In genomic region chr20:50111120-50111828, GRCh38 we compare ENCODE assay signal across 8 cellular contexts. TPM values are rescaled to one million over a fixed set of nuclear protein-coding genes. Genes with fewer than 3 reads are reported as not detected.
DNase-seq lines count a peak whose midpoint lies in the region; ATAC-seq, FAIRE-seq and TF ChIP-seq lines count a peak whose summit lies in the region.

No MANE protein-coding gene starts in this region.

- no peak for FAIRE-seq in A549 (lab: Jason Lieb, UNC)

- H3K9me1 ChIP-seq in IMR-90 (ENCODE audit: insufficient read depth, low read length): peaks cover 31% of the 10 kb centered on the region

- no peak overlapping the region for H3K18ac ChIP-seq in IMR-90 (ENCODE audit: low read depth, low read length)

- H4K8ac ChIP-seq in IMR-90 (ENCODE audit: low read depth in 2 of 2, low read length in 2 of 2): peak overlapping the region in 1 of 2 experiments; percentile 27; a peak in 1 of 4 replicates

- peak overlapping the region; percentile 96 for H3K9ac ChIP-seq in IMR-90 (ENCODE audit: low read depth, low read length)

- TF ChIP-seq POLR2A in A549 (IDR thresholded peaks at IDR 0.05; ENCODE audit: low read length) (no peak), IMR-90 (IDR thresholded peaks at IDR 0.05; ENCODE audit: low read depth, low read length) (peak; percentile 73; the same call in 1 of the 2 replicates)

- no TSS peak for BruUV-seq in IMR-90 (replicated peaks; lab: Mats Ljungman, UMichigan)

- H3K27ac Mint-ChIP-seq in activated naive CD4-positive, alpha-beta T cell treated with anti-CD3 and anti-CD28 coated beads, Interleukin-2, amount 10 ng/mL, durations not matched to agents 7 days and 5 days: peak overlapping the region; percentile 89

- DNase-seq in A549 (ENCODE audit: low read depth in 1 of 2, low spot score in 1 of 2) (no peak), IMR-90 (peak; percentile 73), iris pigment epithelial cell (ENCODE audit: low read depth) (peak; percentile 77), NCI-H1436 treated with DMSO at 0.1 percent for 48 hours (lab: John Stamatoyannopoulos, UW) (no peak), NCI-H1092 (lab: John Stamatoyannopoulos, UW) (no peak)
- no peak for DNase-seq in activated naive CD4-positive, alpha-beta T cell treated with anti-CD3 and anti-CD28 coated beads, Interleukin-2, amount 10 ng/mL, durations not matched to agents 7 days and 5 days
- DNase-seq in stimulated activated CD8-positive, alpha-beta memory T cell treated with anti-CD3 and anti-CD28 coated beads, Interleukin-15, amount 100 ng/mL, for 4 hours (ENCODE audit: low read depth in 2 of 2): peak; percentile 9 to 38

- H3K36me3 Mint-ChIP-seq in activated naive CD4-positive, alpha-beta T cell treated with anti-CD3 and anti-CD28 coated beads, Interleukin-2, amount 10 ng/mL, durations not matched to agents 7 days and 5 days: peaks cover 30% of the 10 kb centered on the region

- no peaks in the 10 kb centered on the region for H3K9me3 Mint-ChIP-seq in activated naive CD4-positive, alpha-beta T cell treated with anti-CD3 and anti-CD28 coated beads, Interleukin-2, amount 10 ng/mL, durations not matched to agents 7 days and 5 days

- H3K79me1 ChIP-seq in IMR-90 (ENCODE audit: low read depth in 1 of 2, low read length in 2 of 2): peaks cover 23 to 80% of the 10 kb centered on the region in 2 experiments

- ATAC-seq in A549 (no peak), IMR-90 (ENCODE audit: low read depth) (peak; percentile 27), GM21447 (IDR thresholded peaks at IDR 0.05; ENCODE audit: unreplicated experiment) (no peak)

- peak overlapping the region; percentile 21 for H2AK9ac ChIP-seq in IMR-90 (replicated peaks; ENCODE audit: low read depth, low read length, poor library complexity)

- no peak for TF ChIP-seq EP300 in A549 (IDR thresholded peaks at IDR 0.05)

- H3K23ac ChIP-seq in IMR-90 (ENCODE audit: low read depth, low read length): peak overlapping the region; percentile 96; the same call in 1 of the 2 replicates

- H3K4me1 ChIP-seq in A549 (peaks cover 62% of the 10 kb centered on the region), IMR-90 (ENCODE audit: control insufficient read depth, insufficient read depth, low read length) (peaks cover 39% of the 10 kb centered on the region)

- no peak overlapping the region for H2AFZ ChIP-seq in IMR-90 (replicated peaks; ENCODE audit: low read length, poor library complexity)

- peak overlapping the region; percentile 89 for H3K4me3 Mint-ChIP-seq in activated naive CD4-positive, alpha-beta T cell treated with anti-CD3 and anti-CD28 coated beads, Interleukin-2, amount 10 ng/mL, durations not matched to agents 7 days and 5 days

- H2BK20ac ChIP-seq in IMR-90 (ENCODE audit: low read depth, low read length): no peak overlapping the region

- H2BK120ac ChIP-seq in IMR-90 (ENCODE audit: low read depth, low read length): no peak overlapping the region

- dilution Hi-C loops in IMR-90 (cut with HindIII; ENCODE audit: low sequenced_read_pairs, unreplicated experiment): no loop called here

- H3K14ac ChIP-seq in IMR-90 (replicated peaks; ENCODE audit: low read depth, low read length): peak overlapping the region; percentile 97

- peak overlapping the region; percentile 84; the same call in 1 of the 2 replicates for H4K91ac ChIP-seq in IMR-90 (ENCODE audit: insufficient read depth, low read depth, low read length)

- no peaks in the 10 kb centered on the region for H3K27me3 Mint-ChIP-seq in activated naive CD4-positive, alpha-beta T cell treated with anti-CD3 and anti-CD28 coated beads, Interleukin-2, amount 10 ng/mL, durations not matched to agents 7 days and 5 days

- H3K56ac ChIP-seq in IMR-90 (ENCODE audit: extremely low read depth, insufficient read depth, low read length): no peak overlapping the region; the same call in 1 of the 2 replicates

- peak overlapping the region; percentile 62 for H3K4ac ChIP-seq in IMR-90 (ENCODE audit: low read depth, low read length)

- peak overlapping the region; percentile 97 for H3K4me2 ChIP-seq in A549
- peak overlapping the region; percentile 95 for H3K4me2 ChIP-seq in IMR-90 (ENCODE audit: low read depth, low read length)

- H2BK15ac ChIP-seq in IMR-90 (ENCODE audit: low read depth, low read length): no peak overlapping the region

- H2BK5ac ChIP-seq in IMR-90 (ENCODE audit: low read depth, low read length, poor library complexity, severe bottlenecking): peak overlapping the region; percentile 85

- peak overlapping the region; percentile 4; the same call in 1 of the 2 replicates for H4K5ac ChIP-seq in IMR-90 (ENCODE audit: low read depth, low read length)

- WGBS in A549 (ENCODE audit: missing lambda C conversion rate): 34% methylated on average over 10 of the region's 10 CpGs
- WGBS in IMR-90 (ENCODE audit: extremely low coverage in 2 of 2, insufficient read length in 1 of 2), 2 experiments: 53% methylated on average over 4 of the region's 10 CpGs; no CpG with 5 or more reads in 1 of the 2 experiments

- peaks cover 5% of the 10 kb centered on the region for H3K36me3 ChIP-seq in IMR-90 (ENCODE audit: control insufficient read depth, insufficient read depth, low read length)

- H3K27ac ChIP-seq in A549: peak overlapping the region; percentile 93 to 94
- H3K27ac ChIP-seq in IMR-90 (ENCODE audit: insufficient read depth, low read length): peak overlapping the region; percentile 94

- in situ Hi-C loops in IMR-90 (cut with MboI; ENCODE audit: low sequenced_read_pairs): no loop called here

- H3K9me3 ChIP-seq in A549: no peaks in the 10 kb centered on the region
- no peaks in the 10 kb centered on the region for H3K9me3 ChIP-seq in IMR-90 (ENCODE audit: control insufficient read depth, insufficient read depth, low read length)

- H3K4me3 ChIP-seq in A549: peak overlapping the region; percentile 76
- H3K4me3 ChIP-seq in IMR-90 (ENCODE audit: insufficient read depth, low read depth, low read length): peak overlapping the region; percentile 73

- CTCF ChIA-PET in A549 (lab: Yijun Ruan, JAX) (interaction anchor here (0.9 to 31.2 kb wide), 12 partner anchors 8 to 515 kb away, joined by 3 to 1085 read pairs (median 4); partner anchors contain the start of genes CEBPB and PEDS1), IMR-90 (lab: Yijun Ruan, JAX) (interaction anchor here (1.1 to 1.6 kb wide), 2 partner anchors 13 to 23 kb away, joined by 3 to 4 read pairs; no protein-coding TSS in a partner anchor)
- CTCF ChIA-PET in activated naive CD4-positive, alpha-beta T cell treated with anti-CD3 and anti-CD28 coated beads, Interleukin-2, amount 10 ng/mL, durations not matched to agents 7 days and 5 days (lab: Charles Lee): interaction anchor here (1.1 to 1.8 kb wide), 3 partner anchors 9 to 59 kb away, joined by 3 to 6 read pairs (median 4); no protein-coding TSS in a partner anchor

- H2AK5ac ChIP-seq in IMR-90 (ENCODE audit: low read depth, low read length): peak overlapping the region; percentile 63

- peaks cover 62% of the 10 kb centered on the region for H4K20me1 ChIP-seq in IMR-90 (ENCODE audit: insufficient read depth, low read length)

- POLR2A ChIA-PET in A549 (lab: Yijun Ruan, JAX) (no interaction called here), IMR-90 (lab: Charles Lee; ENCODE audit: unreplicated experiment) (no interaction called here)

- intact Hi-C loops in IMR-90 (cut with micrococcal nuclease): no loop called here

- no peaks in the 10 kb centered on the region for H3K27me3 ChIP-seq in IMR-90 (ENCODE audit: control insufficient read depth, insufficient read depth, low read length)

- peaks cover 79% of the 10 kb centered on the region for H3K4me1 Mint-ChIP-seq in activated naive CD4-positive, alpha-beta T cell treated with anti-CD3 and anti-CD28 coated beads, Interleukin-2, amount 10 ng/mL, durations not matched to agents 7 days and 5 days

- TF ChIP-seq RAD21 in A549 (conservative IDR thresholded peaks at IDR 0.05 in 1 of 2, IDR thresholded peaks at IDR 0.05 in 1 of 2): no peak
- TF ChIP-seq RAD21 in IMR-90 (IDR thresholded peaks at IDR 0.05; ENCODE audit: low read length): no peak

- TF ChIP-seq CTCF in A549 (IDR thresholded peaks at IDR 0.05) (no peak), IMR-90 (conservative IDR thresholded peaks at IDR 0.05; ENCODE audit: low read depth, low read length) (no peak)

TF ChIP-seq in A549, 52 proteins besides CTCF, POLR2A, EP300 and RAD21 (continues in another document):
- TF ChIP-seq RNF2 (IDR thresholded peaks at IDR 0.05; ENCODE audit: borderline replicate concordance, low read depth) (no peak), RARB (CRISPR knock-in tag; IDR thresholded peaks at IDR 0.05) (no peak)

TF ChIP-seq in IMR-90, 13 proteins besides CTCF, POLR2A, EP300 and RAD21 (continues in another document):
- TF ChIP-seq USF2 (IDR thresholded peaks at IDR 0.05; ENCODE audit: low read depth, low read length): no peak
- TF ChIP-seq MAFK (IDR thresholded peaks at IDR 0.05; ENCODE audit: low read depth, low read length): peak; percentile 76
- TF ChIP-seq BHLHE40 (IDR thresholded peaks at IDR 0.05; ENCODE audit: low read depth, low read length): no peak
- TF ChIP-seq FOS (IDR thresholded peaks at IDR 0.05; ENCODE audit: low read depth, low read length): peak; percentile 38

RNA-seq across cellular contexts. Expression of gene UBE2V1, which starts 1.7 kb away (rescaled TPM):
- polyA plus RNA-seq in A549 (2011; rRNA removed) (114 and 141 TPM in 2 replicates), A549 (2017; fragmentation: RNase III; extraction: RNeasy Plus Mini Kit Qiagen cat#74134 plus additional on column Dnase treatment) (129 to 143 TPM (median 130 TPM) in 3 replicates), IMR-90 (2012; rRNA removed) (128 and 138 TPM in 2 replicates)
- 71.2 and 72.5 TPM in 2 replicates for polyA plus RNA-seq in A549 (2012; cell fraction: cytosol; rRNA removed)
- 26.1 and 63.7 TPM in 2 replicates for polyA plus RNA-seq in A549 (2012; cell fraction: nucleus; rRNA removed)
- 62.8 and 69.9 TPM in 2 replicates for polyA minus RNA-seq in A549 (2011; rRNA and poly(A)+ RNA removed)
- total RNA-seq in IMR-90 (2012; rRNA removed): 20.1 and 41.4 TPM in 2 replicates
- polyA plus RNA-seq in IMR-90 (2012; cell fraction: cytosol; rRNA removed): 46.2 and 74.3 TPM in 2 replicates
- 37.1 and 141 TPM in 2 replicates for polyA plus RNA-seq in IMR-90 (2012; cell fraction: nucleus; rRNA removed; ENCODE audit: low replicate concordance)

RNA-seq across cellular contexts. Expression of gene PEDS1, which starts 42.2 kb away (rescaled TPM):
- 24.5 and 33.5 TPM in 2 replicates for polyA plus RNA-seq in A549 (2011; rRNA removed)
- 42.2 and 62.3 TPM in 2 replicates for polyA plus RNA-seq in A549 (2012; cell fraction: cytosol; rRNA removed)
- polyA plus RNA-seq in A549 (2012; cell fraction: nucleus; rRNA removed): 37.3 and 53.0 TPM in 2 replicates
- polyA plus RNA-seq in A549 (2017; fragmentation: RNase III; extraction: RNeasy Plus Mini Kit Qiagen cat#74134 plus additional on column Dnase treatment): 23.1 to 26.5 TPM (median 25.8 TPM) in 3 replicates
- 59.2 and 69.8 TPM in 2 replicates for polyA minus RNA-seq in A549 (2011; rRNA and poly(A)+ RNA removed)
- 24.0 and 25.3 TPM in 2 replicates for total RNA-seq in IMR-90 (2012; rRNA removed)
- polyA plus RNA-seq in IMR-90 (2012; rRNA removed): 59.9 and 67.6 TPM in 2 replicates
- polyA plus RNA-seq in IMR-90 (2012; cell fraction: cytosol; rRNA removed): 26.9 and 58.5 TPM in 2 replicates
- polyA plus RNA-seq in IMR-90 (2012; cell fraction: nucleus; rRNA removed; ENCODE audit: low replicate concordance): 24.5 and 45.9 TPM in 2 replicates

Comparison
In these comparisons a context has a peak if more than half of its experiments do, and no peak if none do; other contexts are left out.
1. DNase-seq: peak in IMR-90 (single experiment), iris pigment epithelial cell (single experiment) and stimulated activated CD8-positive, alpha-beta memory T cell treated with anti-CD3 and anti-CD28 coated beads, Interleukin-15, amount 100 ng/mL, for 4 hours (2 of 2); none in A549 (0 of 2), activated naive CD4-positive, alpha-beta T cell treated with anti-CD3 and anti-CD28 coated beads, Interleukin-2, amount 10 ng/mL, durations not matched to agents 7 days and 5 days (single experiment), NCI-H1436 treated with DMSO at 0.1 percent for 48 hours (single experiment) and NCI-H1092 (single experiment).